2 cellular contexts compared by ENCODE assay signal in the genomic region with DNA sequence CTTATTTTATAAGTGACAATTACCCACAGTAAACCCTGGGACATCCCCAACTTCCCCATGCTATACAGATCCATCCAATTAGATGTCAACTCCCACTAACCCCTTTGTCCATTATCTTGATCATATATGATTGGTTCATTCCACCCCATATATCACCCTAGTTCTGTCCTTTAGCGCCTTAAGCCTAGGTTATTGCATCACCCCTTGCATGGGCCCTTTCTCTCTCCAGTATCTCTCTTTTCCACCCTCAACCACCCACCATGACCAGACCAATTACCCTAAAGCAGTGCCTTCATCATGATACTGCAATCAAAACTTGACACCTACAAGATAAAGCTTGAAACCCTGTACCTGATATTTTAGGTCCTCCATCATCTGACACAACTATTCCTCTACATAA.
TF ChIP-seq lines count a peak whose summit lies in the region.

No MANE protein-coding gene starts in this region.

TF ChIP-seq in IMR-90, 13 proteins besides CTCF, POLR2A, EP300 and RAD21:
- TF ChIP-seq BHLHE40 (IDR thresholded peaks at IDR 0.05; ENCODE audit: low read depth, low read length) (no peak), CEBPB (IDR thresholded peaks at IDR 0.05; ENCODE audit: low read depth, low read length) (peak; percentile 54)

TF ChIP-seq in K562, 482 proteins besides CTCF, POLR2A, EP300 and RAD21 (continues in another document):
- no peak for TF ChIP-seq ARID2 (IDR thresholded peaks at IDR 0.05)
- TF ChIP-seq, protein P1, sequence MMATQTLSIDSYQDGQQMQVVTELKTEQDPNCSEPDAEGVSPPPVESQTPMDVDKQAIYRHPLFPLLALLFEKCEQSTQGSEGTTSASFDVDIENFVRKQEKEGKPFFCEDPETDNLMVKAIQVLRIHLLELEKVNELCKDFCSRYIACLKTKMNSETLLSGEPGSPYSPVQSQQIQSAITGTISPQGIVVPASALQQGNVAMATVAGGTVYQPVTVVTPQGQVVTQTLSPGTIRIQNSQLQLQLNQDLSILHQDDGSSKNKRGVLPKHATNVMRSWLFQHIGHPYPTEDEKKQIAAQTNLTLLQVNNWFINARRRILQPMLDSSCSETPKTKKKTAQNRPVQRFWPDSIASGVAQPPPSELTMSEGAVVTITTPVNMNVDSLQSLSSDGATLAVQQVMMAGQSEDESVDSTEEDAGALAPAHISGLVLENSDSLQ (IDR thresholded peaks at IDR 0.05): no peak; the same call in 1 of the 2 replicates
- no peak for TF ChIP-seq HMGN3 (IDR thresholded peaks at IDR 0.05; ENCODE audit: borderline replicate concordance, extremely low read depth, insufficient read length, low read depth, low read length)
- TF ChIP-seq CBX2 (IDR thresholded peaks at IDR 0.05; ENCODE audit: insufficient read depth, low read length, poor library complexity, severe bottlenecking): no peak
- TF ChIP-seq, protein P2, sequence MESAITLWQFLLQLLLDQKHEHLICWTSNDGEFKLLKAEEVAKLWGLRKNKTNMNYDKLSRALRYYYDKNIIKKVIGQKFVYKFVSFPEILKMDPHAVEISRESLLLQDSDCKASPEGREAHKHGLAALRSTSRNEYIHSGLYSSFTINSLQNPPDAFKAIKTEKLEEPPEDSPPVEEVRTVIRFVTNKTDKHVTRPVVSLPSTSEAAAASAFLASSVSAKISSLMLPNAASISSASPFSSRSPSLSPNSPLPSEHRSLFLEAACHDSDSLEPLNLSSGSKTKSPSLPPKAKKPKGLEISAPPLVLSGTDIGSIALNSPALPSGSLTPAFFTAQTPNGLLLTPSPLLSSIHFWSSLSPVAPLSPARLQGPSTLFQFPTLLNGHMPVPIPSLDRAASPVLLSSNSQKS (CRISPR knock-in tag; IDR thresholded peaks at IDR 0.05): no peak
- TF ChIP-seq TRIM24 (IDR thresholded peaks at IDR 0.05): peak in 1 of 2 experiments; percentile 29; a peak in 1 of 4 replicates
- no peak for TF ChIP-seq SREBF2 (CRISPR knock-in tag; IDR thresholded peaks at IDR 0.05)
- TF ChIP-seq XRCC4 (IDR thresholded peaks at IDR 0.05; ENCODE audit: extremely low read depth, insufficient read depth, insufficient read length): no peak
- no peak for TF ChIP-seq ETS2 (tag; IDR thresholded peaks at IDR 0.05; ENCODE audit: borderline replicate concordance, poor library complexity, severe bottlenecking)
- TF ChIP-seq, protein P3, sequence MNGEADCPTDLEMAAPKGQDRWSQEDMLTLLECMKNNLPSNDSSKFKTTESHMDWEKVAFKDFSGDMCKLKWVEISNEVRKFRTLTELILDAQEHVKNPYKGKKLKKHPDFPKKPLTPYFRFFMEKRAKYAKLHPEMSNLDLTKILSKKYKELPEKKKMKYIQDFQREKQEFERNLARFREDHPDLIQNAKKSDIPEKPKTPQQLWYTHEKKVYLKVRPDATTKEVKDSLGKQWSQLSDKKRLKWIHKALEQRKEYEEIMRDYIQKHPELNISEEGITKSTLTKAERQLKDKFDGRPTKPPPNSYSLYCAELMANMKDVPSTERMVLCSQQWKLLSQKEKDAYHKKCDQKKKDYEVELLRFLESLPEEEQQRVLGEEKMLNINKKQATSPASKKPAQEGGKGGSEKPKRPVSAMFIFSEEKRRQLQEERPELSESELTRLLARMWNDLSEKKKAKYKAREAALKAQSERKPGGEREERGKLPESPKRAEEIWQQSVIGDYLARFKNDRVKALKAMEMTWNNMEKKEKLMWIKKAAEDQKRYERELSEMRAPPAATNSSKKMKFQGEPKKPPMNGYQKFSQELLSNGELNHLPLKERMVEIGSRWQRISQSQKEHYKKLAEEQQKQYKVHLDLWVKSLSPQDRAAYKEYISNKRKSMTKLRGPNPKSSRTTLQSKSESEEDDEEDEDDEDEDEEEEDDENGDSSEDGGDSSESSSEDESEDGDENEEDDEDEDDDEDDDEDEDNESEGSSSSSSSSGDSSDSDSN (IDR thresholded peaks at IDR 0.05; ENCODE audit: borderline replicate concordance in 1 of 2, low read depth in 2 of 2, low read length in 2 of 2): no peak
- TF ChIP-seq ZNF76 (CRISPR knock-in tag; IDR thresholded peaks at IDR 0.05; ENCODE audit: borderline replicate concordance): no peak
- TF ChIP-seq, protein P4, sequence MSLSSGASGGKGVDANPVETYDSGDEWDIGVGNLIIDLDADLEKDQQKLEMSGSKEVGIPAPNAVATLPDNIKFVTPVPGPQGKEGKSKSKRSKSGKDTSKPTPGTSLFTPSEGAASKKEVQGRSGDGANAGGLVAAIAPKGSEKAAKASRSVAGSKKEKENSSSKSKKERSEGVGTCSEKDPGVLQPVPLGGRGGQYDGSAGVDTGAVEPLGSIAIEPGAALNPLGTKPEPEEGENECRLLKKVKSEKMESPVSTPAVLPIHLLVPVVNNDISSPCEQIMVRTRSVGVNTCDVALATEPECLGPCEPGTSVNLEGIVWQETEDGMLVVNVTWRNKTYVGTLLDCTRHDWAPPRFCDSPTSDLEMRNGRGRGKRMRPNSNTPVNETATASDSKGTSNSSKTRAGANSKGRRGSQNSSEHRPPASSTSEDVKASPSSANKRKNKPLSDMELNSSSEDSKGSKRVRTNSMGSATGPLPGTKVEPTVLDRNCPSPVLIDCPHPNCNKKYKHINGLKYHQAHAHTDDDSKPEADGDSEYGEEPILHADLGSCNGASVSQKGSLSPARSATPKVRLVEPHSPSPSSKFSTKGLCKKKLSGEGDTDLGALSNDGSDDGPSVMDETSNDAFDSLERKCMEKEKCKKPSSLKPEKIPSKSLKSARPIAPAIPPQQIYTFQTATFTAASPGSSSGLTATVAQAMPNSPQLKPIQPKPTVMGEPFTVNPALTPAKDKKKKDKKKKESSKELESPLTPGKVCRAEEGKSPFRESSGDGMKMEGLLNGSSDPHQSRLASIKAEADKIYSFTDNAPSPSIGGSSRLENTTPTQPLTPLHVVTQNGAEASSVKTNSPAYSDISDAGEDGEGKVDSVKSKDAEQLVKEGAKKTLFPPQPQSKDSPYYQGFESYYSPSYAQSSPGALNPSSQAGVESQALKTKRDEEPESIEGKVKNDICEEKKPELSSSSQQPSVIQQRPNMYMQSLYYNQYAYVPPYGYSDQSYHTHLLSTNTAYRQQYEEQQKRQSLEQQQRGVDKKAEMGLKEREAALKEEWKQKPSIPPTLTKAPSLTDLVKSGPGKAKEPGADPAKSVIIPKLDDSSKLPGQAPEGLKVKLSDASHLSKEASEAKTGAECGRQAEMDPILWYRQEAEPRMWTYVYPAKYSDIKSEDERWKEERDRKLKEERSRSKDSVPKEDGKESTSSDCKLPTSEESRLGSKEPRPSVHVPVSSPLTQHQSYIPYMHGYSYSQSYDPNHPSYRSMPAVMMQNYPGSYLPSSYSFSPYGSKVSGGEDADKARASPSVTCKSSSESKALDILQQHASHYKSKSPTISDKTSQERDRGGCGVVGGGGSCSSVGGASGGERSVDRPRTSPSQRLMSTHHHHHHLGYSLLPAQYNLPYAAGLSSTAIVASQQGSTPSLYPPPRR (CRISPR knock-in tag; IDR thresholded peaks at IDR 0.05; ENCODE audit: borderline replicate concordance): no peak
- no peak for TF ChIP-seq NBN (IDR thresholded peaks at IDR 0.05; ENCODE audit: low read depth)
- TF ChIP-seq CBFA2T2 (conservative IDR thresholded peaks at IDR 0.05): no peak
- TF ChIP-seq XRCC5 (IDR thresholded peaks at IDR 0.05; ENCODE audit: low read depth, low read length): no peak
- TF ChIP-seq, protein P5, sequence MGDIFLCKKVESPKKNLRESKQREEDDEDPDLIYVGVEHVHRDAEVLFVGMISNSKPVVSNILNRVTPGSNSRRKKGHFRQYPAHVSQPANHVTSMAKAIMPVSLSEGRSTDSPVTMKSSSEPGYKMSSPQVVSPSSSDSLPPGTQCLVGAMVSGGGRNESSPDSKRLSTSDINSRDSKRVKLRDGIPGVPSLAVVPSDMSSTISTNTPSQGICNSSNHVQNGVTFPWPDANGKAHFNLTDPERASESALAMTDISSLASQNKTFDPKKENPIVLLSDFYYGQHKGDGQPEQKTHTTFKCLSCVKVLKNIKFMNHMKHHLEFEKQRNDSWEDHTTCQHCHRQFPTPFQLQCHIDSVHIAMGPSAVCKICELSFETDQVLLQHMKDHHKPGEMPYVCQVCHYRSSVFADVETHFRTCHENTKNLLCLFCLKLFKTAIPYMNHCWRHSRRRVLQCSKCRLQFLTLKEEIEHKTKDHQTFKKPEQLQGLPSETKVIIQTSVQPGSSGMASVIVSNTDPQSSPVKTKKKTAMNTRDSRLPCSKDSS (IDR thresholded peaks at IDR 0.05; ENCODE audit: low read depth, partially characterized antibody): no peak
- TF ChIP-seq PHB (CRISPR knock-in tag; IDR thresholded peaks at IDR 0.05): no peak
- TF ChIP-seq, protein P6, sequence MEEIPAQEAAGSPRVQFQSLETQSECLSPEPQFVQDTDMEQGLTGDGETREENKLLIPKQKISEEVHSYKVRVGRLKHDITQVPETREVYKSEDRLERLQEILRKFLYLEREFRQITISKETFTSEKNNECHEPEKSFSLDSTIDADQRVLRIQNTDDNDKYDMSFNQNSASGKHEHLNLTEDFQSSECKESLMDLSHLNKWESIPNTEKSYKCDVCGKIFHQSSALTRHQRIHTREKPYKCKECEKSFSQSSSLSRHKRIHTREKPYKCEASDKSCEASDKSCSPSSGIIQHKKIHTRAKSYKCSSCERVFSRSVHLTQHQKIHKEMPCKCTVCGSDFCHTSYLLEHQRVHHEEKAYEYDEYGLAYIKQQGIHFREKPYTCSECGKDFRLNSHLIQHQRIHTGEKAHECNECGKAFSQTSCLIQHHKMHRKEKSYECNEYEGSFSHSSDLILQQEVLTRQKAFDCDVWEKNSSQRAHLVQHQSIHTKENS (CRISPR knock-in tag; IDR thresholded peaks at IDR 0.05): no peak
- TF ChIP-seq PTTG1 (tag; IDR thresholded peaks at IDR 0.05; ENCODE audit: low read depth): no peak
- no peak for TF ChIP-seq HNRNPUL1 (IDR thresholded peaks at IDR 0.05; ENCODE audit: low read length)
- TF ChIP-seq CEBPB (tag; IDR thresholded peaks at IDR 0.05): peak; percentile 78
- TF ChIP-seq JUND (IDR thresholded peaks at IDR 0.05; ENCODE audit: borderline replicate concordance, low read depth, low read length): 0 out of 2 replicates have a peak, but pooled peaks have one; percentile 14
- TF ChIP-seq JUND (tag; IDR thresholded peaks at IDR 0.05; ENCODE audit: borderline replicate concordance, low read depth, low read length): no peak
- TF ChIP-seq POLR2AphosphoS2 (IDR thresholded peaks at IDR 0.05; ENCODE audit: low read length): no peak
- TF ChIP-seq SREBF1 (IDR thresholded peaks at IDR 0.05; ENCODE audit: borderline replicate concordance, low read depth, low read length): no peak
- TF ChIP-seq ZNF197 (CRISPR knock-in tag; IDR thresholded peaks at IDR 0.05; ENCODE audit: low read depth): no peak
- TF ChIP-seq, protein P7, sequence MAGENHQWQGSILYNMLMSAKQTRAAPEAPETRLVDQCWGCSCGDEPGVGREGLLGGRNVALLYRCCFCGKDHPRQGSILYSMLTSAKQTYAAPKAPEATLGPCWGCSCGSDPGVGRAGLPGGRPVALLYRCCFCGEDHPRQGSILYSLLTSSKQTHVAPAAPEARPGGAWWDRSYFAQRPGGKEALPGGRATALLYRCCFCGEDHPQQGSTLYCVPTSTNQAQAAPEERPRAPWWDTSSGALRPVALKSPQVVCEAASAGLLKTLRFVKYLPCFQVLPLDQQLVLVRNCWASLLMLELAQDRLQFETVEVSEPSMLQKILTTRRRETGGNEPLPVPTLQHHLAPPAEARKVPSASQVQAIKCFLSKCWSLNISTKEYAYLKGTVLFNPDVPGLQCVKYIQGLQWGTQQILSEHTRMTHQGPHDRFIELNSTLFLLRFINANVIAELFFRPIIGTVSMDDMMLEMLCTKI (IDR thresholded peaks at IDR 0.05; ENCODE audit: partially characterized antibody): no peak
- no peak for TF ChIP-seq SAFB2 (IDR thresholded peaks at IDR 0.05; ENCODE audit: borderline replicate concordance, low read depth, low read length, severe bottlenecking)
- TF ChIP-seq SLC30A9 (CRISPR knock-in tag; IDR thresholded peaks at IDR 0.05): no peak
- TF ChIP-seq ZNF707 (CRISPR knock-in tag; conservative IDR thresholded peaks at IDR 0.05): no peak
- TF ChIP-seq, protein P8, sequence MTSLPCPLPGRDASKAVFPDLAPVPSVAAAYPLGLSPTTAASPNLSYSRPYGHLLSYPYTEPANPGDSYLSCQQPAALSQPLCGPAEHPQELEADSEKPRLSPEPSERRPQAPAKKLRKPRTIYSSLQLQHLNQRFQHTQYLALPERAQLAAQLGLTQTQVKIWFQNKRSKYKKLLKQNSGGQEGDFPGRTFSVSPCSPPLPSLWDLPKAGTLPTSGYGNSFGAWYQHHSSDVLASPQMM (CRISPR knock-in tag; IDR thresholded peaks at IDR 0.05): no peak
- no peak for TF ChIP-seq SNRNP70 (optimal IDR thresholded peaks at IDR 0.05; ENCODE audit: low read depth, low read length)
- TF ChIP-seq SIRT6 (IDR thresholded peaks at IDR 0.05; ENCODE audit: low read depth, low read length): no peak
- no peak for TF ChIP-seq TFAM (CRISPR knock-in tag; conservative IDR thresholded peaks at IDR 0.05)
- TF ChIP-seq, protein P9, sequence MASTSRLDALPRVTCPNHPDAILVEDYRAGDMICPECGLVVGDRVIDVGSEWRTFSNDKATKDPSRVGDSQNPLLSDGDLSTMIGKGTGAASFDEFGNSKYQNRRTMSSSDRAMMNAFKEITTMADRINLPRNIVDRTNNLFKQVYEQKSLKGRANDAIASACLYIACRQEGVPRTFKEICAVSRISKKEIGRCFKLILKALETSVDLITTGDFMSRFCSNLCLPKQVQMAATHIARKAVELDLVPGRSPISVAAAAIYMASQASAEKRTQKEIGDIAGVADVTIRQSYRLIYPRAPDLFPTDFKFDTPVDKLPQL (IDR thresholded peaks at IDR 0.05; ENCODE audit: extremely low read depth, insufficient read length): no peak
- TF ChIP-seq MEIS2 (IDR thresholded peaks at IDR 0.05; ENCODE audit: partially characterized antibody): peak; percentile 39
- no peak for TF ChIP-seq RUNX1 (IDR thresholded peaks at IDR 0.05; ENCODE audit: low read depth)
- TF ChIP-seq, protein P10, sequence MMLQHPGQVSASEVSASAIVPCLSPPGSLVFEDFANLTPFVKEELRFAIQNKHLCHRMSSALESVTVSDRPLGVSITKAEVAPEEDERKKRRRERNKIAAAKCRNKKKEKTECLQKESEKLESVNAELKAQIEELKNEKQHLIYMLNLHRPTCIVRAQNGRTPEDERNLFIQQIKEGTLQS (IDR thresholded peaks at IDR 0.05): peak; percentile 79
- TF ChIP-seq, protein P10 (CRISPR knock-in tag; conservative IDR thresholded peaks at IDR 0.05): no peak
- TF ChIP-seq POU5F1 (IDR thresholded peaks at IDR 0.05; ENCODE audit: borderline replicate concordance, low read depth, low read length, partially characterized antibody): no peak
- TF ChIP-seq SETDB1 (IDR thresholded peaks at IDR 0.05; ENCODE audit: low read length): no peak
- no peak for TF ChIP-seq POLR2H (tag; IDR thresholded peaks at IDR 0.05; ENCODE audit: low read depth)
